Comparison of ENCODE assay signal across 18 cellular contexts in the genomic region with DNA sequence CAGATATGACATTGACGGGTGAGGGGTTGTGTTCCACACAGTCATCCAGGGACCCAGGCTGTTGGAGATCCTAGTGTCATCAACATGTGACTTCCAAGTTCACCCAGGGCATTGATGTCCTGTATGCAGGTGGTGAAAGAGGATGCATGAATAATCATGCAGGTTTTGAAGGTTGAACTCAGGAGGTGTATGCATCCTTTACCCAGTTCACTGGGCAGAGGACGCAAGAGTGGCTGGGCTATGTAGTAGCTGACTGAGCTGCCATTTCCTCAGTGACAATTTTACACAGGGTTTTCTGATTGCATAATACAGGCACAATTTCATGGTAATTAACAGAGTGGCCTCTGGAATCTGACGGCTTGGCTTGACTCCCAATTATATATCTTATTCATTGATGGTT.
"Had no signal": no experiment of that assay in that cellular context is flagged by ENCODE, and none has a peak within 500 bp of the region (broad histone marks: within the 10 kb centered on the region; RNA-seq: fewer than 3 reads in every experiment).

No MANE protein-coding gene starts in this region.

- DNase-seq: effector memory CD4-positive, alpha-beta T cell; heart left ventricle; hippocampal formation; left colon; left ventricle myocardium superior; midbrain; occipital lobe; pancreas; right cardiac atrium; small intestine; stimulated activated CD4-positive, alpha-beta T cell treated with anti-CD3 and anti-CD28 coated beads, Interleukin-2, amount 100 ng/mL, for 48 hours; stimulated activated CD8-positive, alpha-beta memory T cell treated with anti-CD3 and anti-CD28 coated beads, Interleukin-4, amount 100 ng/mL, for 48 hours had no signal

- H3K27ac Mint-ChIP-seq: nephron; progenitor cell of endocrine pancreas; stimulated activated effector memory CD8-positive, alpha-beta T cell treated with anti-CD3 and anti-CD28 coated beads, Interleukin-12 subunit alpha, Interleukin-12 subunit beta, amount 100 ng/mL, for 72 hours had no signal

- H3K9me3 Mint-ChIP-seq: nephron had no signal

- H3K36me3 Mint-ChIP-seq: stimulated activated effector memory CD8-positive, alpha-beta T cell treated with anti-CD3 and anti-CD28 coated beads, Interleukin-12 subunit alpha, Interleukin-12 subunit beta, amount 100 ng/mL, for 72 hours had no signal

- H3K4me3 Mint-ChIP-seq: nephron; stimulated activated effector memory CD8-positive, alpha-beta T cell treated with anti-CD3 and anti-CD28 coated beads, Interleukin-12 subunit alpha, Interleukin-12 subunit beta, amount 100 ng/mL, for 72 hours had no signal

- H3K4me1 Mint-ChIP-seq: nephron; stimulated activated effector memory CD8-positive, alpha-beta T cell treated with anti-CD3 and anti-CD28 coated beads, Interleukin-12 subunit alpha, Interleukin-12 subunit beta, amount 100 ng/mL, for 72 hours had no signal

- ATAC-seq: esophagus mucosa, heart left ventricle, left colon, left ventricle myocardium superior, pancreas, right cardiac atrium had no signal

- FAIRE-seq: endometrium, frontal cortex, pancreas, small intestine had no signal
